In the genomic region with DNA sequence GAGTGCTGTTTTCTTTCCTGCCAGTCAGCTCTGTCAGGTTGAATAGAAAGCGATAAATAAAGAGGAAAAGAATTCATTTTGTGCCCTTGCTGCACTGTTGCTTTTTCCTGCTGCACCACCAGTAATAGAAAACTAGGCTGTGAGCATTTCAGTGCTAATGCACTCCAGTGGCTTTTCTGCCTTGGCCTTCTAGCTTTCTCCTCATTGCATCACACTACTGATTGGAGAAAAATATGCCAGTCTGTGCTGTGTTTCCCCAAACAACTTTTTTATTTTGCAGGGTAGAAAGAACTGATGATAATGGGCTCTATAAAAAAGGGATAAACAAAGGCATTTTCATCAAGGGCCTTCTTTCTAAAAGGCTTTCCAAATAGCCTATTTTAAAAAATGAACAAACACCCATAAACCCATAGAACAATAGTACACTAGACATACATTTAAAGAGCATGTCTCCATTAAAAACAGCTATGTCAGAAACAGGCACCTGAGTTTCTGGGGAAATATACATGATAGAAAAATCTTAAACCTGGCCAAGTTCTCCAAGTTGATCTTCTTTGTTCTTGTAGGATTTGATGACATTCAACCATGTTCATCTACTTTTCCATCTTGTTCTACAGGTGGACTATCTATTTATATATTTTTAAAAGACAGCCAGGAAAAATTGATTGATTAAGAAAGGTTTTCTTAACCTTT, we compare ENCODE assay signal across 21 cellular contexts.
DNase-seq lines count a peak whose midpoint lies in the region; ATAC-seq and TF ChIP-seq lines count a peak whose summit lies in the region.
"Had no signal": no experiment of that assay in that cellular context is flagged by ENCODE, and none has a peak within 500 bp of the region (broad histone marks: within the 10 kb centered on the region; RNA-seq: fewer than 3 reads in every experiment).

No MANE protein-coding gene starts in this region.

- TF ChIP-seq CTCF in neural cell (IDR thresholded peaks at IDR 0.05; ENCODE audit: poor library complexity, severe bottlenecking), result no peak
- no peak for TF ChIP-seq CTCF in GM13977 (IDR thresholded peaks at IDR 0.05; ENCODE audit: extremely low read depth, insufficient read depth, missing control alignments)

- H3K4me3 ChIP-seq in neural cell (ENCODE audit: low read length), result no peak overlapping the region
- H3K4me3 ChIP-seq: right atrium auricular region, upper lobe of left lung had no signal

- H3K9me3 ChIP-seq in neural cell (ENCODE audit: low read length), result no peaks in the 10 kb centered on the region
- H3K9me3 ChIP-seq: right atrium auricular region, upper lobe of left lung had no signal

- H3K9ac ChIP-seq in neural cell (ENCODE audit: low read length), result no peak overlapping the region

- in situ Hi-C loops in GM13977 (cut with MboI; ENCODE audit: low pct_unique_long_range_greater_than_20kb, low sequenced_read_pairs, unreplicated experiment), result no loop called here

- H3F3A ChIP-seq in neural cell (ENCODE audit: insufficient read depth, low read length, poor library complexity, severe bottlenecking), result no peaks in the 10 kb centered on the region

- TF ChIP-seq RAD21 in neural cell (conservative IDR thresholded peaks at IDR 0.05), result no peak

- TF ChIP-seq EP300 in neural cell (conservative IDR thresholded peaks at IDR 0.05; ENCODE audit: poor library complexity, severe bottlenecking), result peak; percentile 43

- H3K4me2 ChIP-seq in neural cell (ENCODE audit: low read length), result no peak overlapping the region

- H3K79me2 ChIP-seq in neural cell (replicated peaks; ENCODE audit: insufficient read depth, low read length), result no peaks in the 10 kb centered on the region

- ATAC-seq in stimulated activated naive CD8-positive, alpha-beta T cell treated with anti-CD3 and anti-CD28 coated beads, Interleukin-15, Interleukin-2, amounts not matched to agents 100 U/mL and 50 U/mL, for 24 hours, result no peak
- ATAC-seq: naive thymus-derived CD4-positive, alpha-beta T cell; T-helper 17 cell had no signal

- no peaks in the 10 kb centered on the region for H3K27me3 ChIP-seq in neural cell (ENCODE audit: insufficient read depth, low read depth, low read length)
- H3K27me3 ChIP-seq: right atrium auricular region, upper lobe of left lung had no signal

- no peaks in the 10 kb centered on the region for H3K36me3 ChIP-seq in neural cell (ENCODE audit: insufficient read depth, low read length)
- H3K36me3 ChIP-seq: right atrium auricular region, upper lobe of left lung had no signal

- H2AFZ ChIP-seq in neural cell (ENCODE audit: low read depth, low read length), result no peak overlapping the region

- no peak overlapping the region for H3K27ac ChIP-seq in neural cell (ENCODE audit: low read length)
- H3K27ac ChIP-seq: HL-60, right atrium auricular region, upper lobe of left lung had no signal

- DNase-seq in GM03348 (ENCODE audit: low spot score) (peak; percentile 36), NCI-H460 (ENCODE audit: extremely low read depth, low read depth) (peak; percentile 62), dedifferentiated amniotic fluid mesenchymal stem cell (ENCODE audit: extremely low spot score) (peak; percentile 90), NCI-H2196 treated with DMSO at 0.1 percent for 48 hours (lab: John Stamatoyannopoulos, UW; ENCODE audit: unreplicated experiment) (no peak), GM13977 (ENCODE audit: low spot score) (no peak)
- DNase-seq in stimulated activated naive CD8-positive, alpha-beta T cell treated with anti-CD3 and anti-CD28 coated beads, Interleukin-15, Interleukin-2, amounts not matched to agents 100 U/mL and 50 U/mL, for 24 hours, result no peak
- no peak for DNase-seq in activated CD4-positive, alpha-beta T cell treated with anti-CD3 and anti-CD28 coated beads, Interleukin-2, amount 50 U/mL, for 4 hours
- DNase-seq: activated CD4-positive, alpha-beta T cell treated with anti-CD3 and anti-CD28 coated beads for 4 hours; activated naive CD4-positive, alpha-beta T cell treated with anti-CD3 and anti-CD28 coated beads, Interleukin-2, amount 50 U/mL, for 16 hours; aorta; central memory CD4-positive, alpha-beta T cell; DMS 273 treated with DMSO at 0.1 percent for 48 hours; naive thymus-derived CD4-positive, alpha-beta T cell; NCI-H2227 treated with DMSO at 0.1 percent for 48 hours; NCI-H774; SIG-M5; T-helper 17 cell; upper lobe of left lung had no signal

- H4K20me1 ChIP-seq in neural cell (ENCODE audit: insufficient read depth), result no peaks in the 10 kb centered on the region

- H3K9me2 ChIP-seq in neural cell (ENCODE audit: insufficient read depth, low read length), result no peaks in the 10 kb centered on the region

TF ChIP-seq in neural cell, 6 proteins besides CTCF, POLR2A, EP300 and RAD21:
- peak; percentile 51 for TF ChIP-seq POLR2AphosphoS5 (IDR thresholded peaks at IDR 0.05)
- no peak for TF ChIP-seq SMC3 (conservative IDR thresholded peaks at IDR 0.05; ENCODE audit: poor library complexity)

Comparison
In these comparisons a context has a peak if more than half of its experiments do, and no peak if none do; other contexts are left out.
1. DNase-seq: peak in GM03348 (single experiment), NCI-H460 (single experiment) and dedifferentiated amniotic fluid mesenchymal stem cell (single experiment); none in stimulated activated naive CD8-positive, alpha-beta T cell treated with anti-CD3 and anti-CD28 coated beads, Interleukin-15, Interleukin-2, amounts not matched to agents 100 U/mL and 50 U/mL, for 24 hours (single experiment), NCI-H2196 treated with DMSO at 0.1 percent for 48 hours (single experiment), GM13977 (single experiment) and activated CD4-positive, alpha-beta T cell treated with anti-CD3 and anti-CD28 coated beads, Interleukin-2, amount 50 U/mL, for 4 hours (0 of 2).